8 cellular contexts compared by ENCODE assay signal in genomic region chr11:125626381-125626950, GRCh38. TPM values are rescaled to one million over a fixed set of nuclear protein-coding genes. Genes with fewer than 3 reads are reported as not detected.
A peak's percentile ranks its signal among the peaks of the same experiment; 100 is the strongest.
DNase-seq lines count a peak whose midpoint lies in the region; ATAC-seq, FAIRE-seq and TF ChIP-seq lines count a peak whose summit lies in the region.

No MANE protein-coding gene starts in this region.

- H3K9me3 ChIP-seq in GM23248 (ENCODE audit: low read depth): no peaks in the 10 kb centered on the region
- no peaks in the 10 kb centered on the region for H3K9me3 ChIP-seq in MM.1S (replicated peaks; ENCODE audit: insufficient read depth, low read length)

- peak; percentile 58 for DNase-seq in activated CD4-positive, alpha-beta T cell treated with anti-CD3 and anti-CD28 coated beads for 36 hours
- DNase-seq in activated CD4-positive, alpha-beta T cell treated with anti-CD3 and anti-CD28 coated beads for 48 hours: no peak
- DNase-seq in GM23248: peak; percentile 72
- peak; percentile 67 for DNase-seq in MM.1S
- DNase-seq in activated effector memory CD4-positive, alpha-beta T cell treated with Interleukin-2 at 50 U/mL for 16 hours: peak; percentile 6
- DNase-seq in left ventricle myocardium superior: no peak
- DNase-seq in renal cortical epithelial cell (ENCODE audit: low read depth): peak; percentile 69
- DNase-seq in frontal cortex (ENCODE audit: low spot score in 2 of 2): no peak

- POLR2A ChIA-PET in activated CD4-positive, alpha-beta T cell treated with anti-CD3 and anti-CD28 coated beads for 36 hours (lab: Charles Lee): interaction anchor here (0.7 to 3.4 kb wide), 3 partner anchors 34 to 277 kb away, joined by 5 to 18 read pairs (median 11); partner anchors contain the start of genes HYLS1, PUS3 and STT3A

- H3K4me3 ChIP-seq in GM23248: peak overlapping the region; percentile 91
- peak overlapping the region; percentile 79 for H3K4me3 ChIP-seq in MM.1S (ENCODE audit: low read length)

- H3F3A ChIP-seq in GM23248 (ENCODE audit: insufficient read depth): peaks cover 38% of the 10 kb centered on the region
- peaks cover 33% of the 10 kb centered on the region for H3F3A ChIP-seq in MM.1S (ENCODE audit: insufficient read depth, low read length)

- peaks cover 53% of the 10 kb centered on the region for H3K36me3 Mint-ChIP-seq in activated CD4-positive, alpha-beta T cell treated with anti-CD3 and anti-CD28 coated beads for 36 hours (ENCODE audit: low read depth)

- peaks cover 17% of the 10 kb centered on the region for H3K4me1 Mint-ChIP-seq in activated CD4-positive, alpha-beta T cell treated with anti-CD3 and anti-CD28 coated beads for 36 hours

- H3K9me3 Mint-ChIP-seq in activated CD4-positive, alpha-beta T cell treated with anti-CD3 and anti-CD28 coated beads for 36 hours (ENCODE audit: low read depth): no peaks in the 10 kb centered on the region

- H3K27ac ChIP-seq in GM23248 (peak overlapping the region; percentile 91), MM.1S (ENCODE audit: low read length) (peak overlapping the region; percentile 92)

- TF ChIP-seq CTCF in MM.1S (IDR thresholded peaks at IDR 0.05; ENCODE audit: low read length): peak; percentile 59

- H3K27me3 ChIP-seq in GM23248 (replicated peaks; ENCODE audit: insufficient read depth) (no peaks in the 10 kb centered on the region), MM.1S (replicated peaks; ENCODE audit: insufficient read depth, low read length) (no peaks in the 10 kb centered on the region)

- 0% methylated on average over 12 to 13 of the region's 13 CpGs for WGBS in GM23248 (ENCODE audit: low coverage in 1 of 2, low lambda C conversion rate in 2 of 2, missing lambda C conversion rate in 2 of 2), 2 experiments

- H3K9ac ChIP-seq in GM23248 (peak overlapping the region; percentile 92), MM.1S (ENCODE audit: low read length) (peak overlapping the region; percentile 80)

- no peaks in the 10 kb centered on the region for H3K27me3 Mint-ChIP-seq in activated CD4-positive, alpha-beta T cell treated with anti-CD3 and anti-CD28 coated beads for 36 hours

- ATAC-seq in activated CD4-positive, alpha-beta T cell treated with anti-CD3 and anti-CD28 coated beads for 36 hours: peak; percentile 42
- ATAC-seq in left ventricle myocardium superior: peak; percentile 13

- no peaks in the 10 kb centered on the region for H3K9me2 ChIP-seq in GM23248 (ENCODE audit: insufficient read depth)
- no peaks in the 10 kb centered on the region for H3K9me2 ChIP-seq in MM.1S (replicated peaks; ENCODE audit: insufficient read depth, low read length)

- CTCF ChIA-PET in activated CD4-positive, alpha-beta T cell treated with anti-CD3 and anti-CD28 coated beads for 36 hours (lab: Charles Lee): interaction anchor here (0.7 to 2.6 kb wide), 7 partner anchors 10 to 261 kb away, joined by 3 to 11 read pairs (median 3); partner anchors contain the start of genes EI24 and HYLS1

- intact Hi-C loops in activated CD4-positive, alpha-beta T cell treated with anti-CD3 and anti-CD28 coated beads for 36 hours (cut with DNase I, micrococcal nuclease): loop anchor here (1.0 to 10.0 kb wide), 5 partner anchors 57 to 954 kb away; partner anchors contain the start of genes CCDC15 (in 1 of the 2), EI24 (in 1 of the 2), FOXRED1 (in 1 of the 2) and SIAE (in 1 of the 2)
- intact Hi-C loops in left ventricle myocardium superior (cut with micrococcal nuclease): no loop called here

- H3K79me2 ChIP-seq in GM23248 (ENCODE audit: insufficient read depth) (peaks cover 24% of the 10 kb centered on the region), MM.1S (ENCODE audit: low read length) (peaks cover 51% of the 10 kb centered on the region)

- H3K36me3 ChIP-seq in GM23248 (ENCODE audit: low read depth) (no peaks in the 10 kb centered on the region), MM.1S (replicated peaks; ENCODE audit: insufficient read depth, low read length) (peaks cover 7% of the 10 kb centered on the region; the same call in 1 of the 2 replicates)

- H3K4me1 ChIP-seq in GM23248 (ENCODE audit: insufficient read depth) (peaks cover 22% of the 10 kb centered on the region), MM.1S (ENCODE audit: low read length) (peaks cover 19% of the 10 kb centered on the region)

- H3K27ac Mint-ChIP-seq in activated CD4-positive, alpha-beta T cell treated with anti-CD3 and anti-CD28 coated beads for 36 hours: peak overlapping the region; percentile 98

- H2AFZ ChIP-seq in GM23248: peak overlapping the region; percentile 93
- H2AFZ ChIP-seq in MM.1S (ENCODE audit: low read length): peak overlapping the region; percentile 71

- in situ Hi-C loops in GM23248 (cut with MboI): no loop called here

- no peak for FAIRE-seq in frontal cortex (lab: Jason Lieb, UNC)

- peak overlapping the region; percentile 88 for H3K4me3 Mint-ChIP-seq in activated CD4-positive, alpha-beta T cell treated with anti-CD3 and anti-CD28 coated beads for 36 hours

- H4K20me1 ChIP-seq in GM23248 (ENCODE audit: insufficient read depth): no peaks in the 10 kb centered on the region
- no peaks in the 10 kb centered on the region for H4K20me1 ChIP-seq in MM.1S (ENCODE audit: insufficient read depth, low read length)

- H3K4me2 ChIP-seq in GM23248 (ENCODE audit: unreplicated experiment) (peak overlapping the region; percentile 91), MM.1S (ENCODE audit: low read depth, low read length) (peak overlapping the region; percentile 82)

RNA-seq across cellular contexts. Expression of gene CHEK1, which starts 1.5 kb away (rescaled TPM):
- total RNA-seq in activated CD4-positive, alpha-beta T cell treated with anti-CD3 and anti-CD28 coated beads for 36 hours: 100 to 1,000 TPM; 132 to 160 TPM
- 16.8 and 23.4 TPM in 2 replicates for total RNA-seq in GM23248 (2014; rRNA removed; shearing (Covaris generic))
- polyA plus RNA-seq in GM23248 (2016; fragmentation: Nextera tagmentation; extraction: Ambion mirVana): 15.1 and 16.8 TPM in 2 replicates
- total RNA-seq in left ventricle myocardium superior: 1.5 TPM
- total RNA-seq in renal cortical epithelial cell: 22.1 and 39.2 TPM in 2 replicates
- total RNA-seq in frontal cortex: 13.5 TPM

RNA-seq across cellular contexts. Expression of gene STT3A, which starts 33.8 kb away (rescaled TPM):
- 100 to 1,000 TPM; 127 to 128 TPM for total RNA-seq in activated CD4-positive, alpha-beta T cell treated with anti-CD3 and anti-CD28 coated beads for 36 hours
- total RNA-seq in GM23248 (2014; rRNA removed; shearing (Covaris generic)): 289 and 309 TPM in 2 replicates
- polyA plus RNA-seq in GM23248 (2016; fragmentation: Nextera tagmentation; extraction: Ambion mirVana): 245 and 258 TPM in 2 replicates
- total RNA-seq in left ventricle myocardium superior: 58.6 TPM
- 165 and 225 TPM in 2 replicates for total RNA-seq in renal cortical epithelial cell
- total RNA-seq in frontal cortex: 77.5 TPM

RNA-seq across cellular contexts. Expression of gene ACRV1, which starts 54.2 kb away (rescaled TPM):
- total RNA-seq in activated CD4-positive, alpha-beta T cell treated with anti-CD3 and anti-CD28 coated beads for 36 hours: not detected
- not detected in 2 replicates for total RNA-seq in GM23248 (2014; rRNA removed; shearing (Covaris generic))
- 0.10 and 0.22 TPM in 2 replicates for polyA plus RNA-seq in GM23248 (2016; fragmentation: Nextera tagmentation; extraction: Ambion mirVana)
- total RNA-seq in left ventricle myocardium superior (not detected), renal cortical epithelial cell (not detected in 2 replicates), frontal cortex (0.82 TPM)

RNA-seq across cellular contexts. Expression of gene EI24, which starts 57.2 kb away (rescaled TPM):
- total RNA-seq in activated CD4-positive, alpha-beta T cell treated with anti-CD3 and anti-CD28 coated beads for 36 hours: 10 to 100 TPM; 36.3 to 36.6 TPM
- 124 and 145 TPM in 2 replicates for total RNA-seq in GM23248 (2014; rRNA removed; shearing (Covaris generic))
- 139 and 140 TPM in 2 replicates for polyA plus RNA-seq in GM23248 (2016; fragmentation: Nextera tagmentation; extraction: Ambion mirVana)
- total RNA-seq in left ventricle myocardium superior (63.0 TPM), renal cortical epithelial cell (141 and 155 TPM in 2 replicates), frontal cortex (115 TPM)

Comparison
In these comparisons a context has a peak if more than half of its experiments do, and no peak if none do; other contexts are left out.
1. DNase-seq: peak in activated CD4-positive, alpha-beta T cell treated with anti-CD3 and anti-CD28 coated beads for 36 hours (single experiment), GM23248 (single experiment), MM.1S (single experiment), activated effector memory CD4-positive, alpha-beta T cell treated with Interleukin-2 at 50 U/mL for 16 hours (single experiment) and renal cortical epithelial cell (single experiment); none in activated CD4-positive, alpha-beta T cell treated with anti-CD3 and anti-CD28 coated beads for 48 hours (single experiment), left ventricle myocardium superior (single experiment) and frontal cortex (0 of 2).